ENCODE assay signal across 18 cellular contexts in genomic region chr1:171998711-171999110, GRCh38.
"Had no signal": no experiment of that assay in that cellular context is flagged by ENCODE, and none has a peak within 500 bp of the region (broad histone marks: within the 10 kb centered on the region; RNA-seq: fewer than 3 reads in every experiment).

No MANE protein-coding gene starts in this region.

- H3K4me3 Mint-ChIP-seq: activated B cell treated with CpG ODN at 0.5 μM for 24 hours; memory B cell; nephron; T-helper 1 cell treated with Interleukin-12 subunit alpha and Interleukin-12 subunit beta and Interleukin-4 antibody, amounts not matched to agents 30 μg/mL and 1 μg/mL, for 36 hours; type B pancreatic cell had no signal

- H3K9me3 ChIP-seq: adrenal gland, psoas muscle, right lobe of liver had no signal

- H3K4me1 ChIP-seq: psoas muscle, right lobe of liver had no signal

- H3K9me3 Mint-ChIP-seq: activated B cell treated with CpG ODN at 0.5 μM for 24 hours; memory B cell; nephron; T-helper 1 cell treated with Interleukin-12 subunit alpha and Interleukin-12 subunit beta and Interleukin-4 antibody, amounts not matched to agents 30 μg/mL and 1 μg/mL, for 36 hours; type B pancreatic cell had no signal

- H3K4me3 ChIP-seq: adrenal gland, psoas muscle, right lobe of liver had no signal

- H3K4me1 Mint-ChIP-seq: activated B cell treated with CpG ODN at 0.5 μM for 24 hours had no signal

- H3K27me3 Mint-ChIP-seq: activated B cell treated with CpG ODN at 0.5 μM for 24 hours, memory B cell, type B pancreatic cell had no signal

- H3K27me3 ChIP-seq: adrenal gland, right lobe of liver had no signal

- H3K27ac Mint-ChIP-seq: activated B cell treated with CpG ODN at 0.5 μM for 24 hours; memory B cell; nephron; T-helper 1 cell treated with Interleukin-12 subunit alpha and Interleukin-12 subunit beta and Interleukin-4 antibody, amounts not matched to agents 30 μg/mL and 1 μg/mL, for 36 hours; type B pancreatic cell had no signal

- H3K36me3 Mint-ChIP-seq: memory B cell, type B pancreatic cell had no signal

- H3K27ac ChIP-seq: adrenal gland, psoas muscle, right lobe of liver had no signal

- DNase-seq: activated B cell treated with CpG ODN at 0.5 μM for 24 hours; activated CD4-positive, alpha-beta T cell treated with anti-CD3 and anti-CD28 coated beads, Interleukin-2, amount 50 U/mL, for 1 hour; activated naive CD4-positive, alpha-beta T cell treated with anti-CD3 and anti-CD28 coated beads, Interleukin-2, amount 50 U/mL, for 16 hours; activated T-cell treated with anti-CD3 and anti-CD28 coated beads for 4 hours; adrenal gland; central memory CD4-positive, alpha-beta T cell; cortex of kidney; effector CD8-positive, alpha-beta T cell; psoas muscle; right lobe of liver; stimulated activated CD4-positive, alpha-beta T cell treated with anti-CD3 and anti-CD28 coated beads, Interleukin-2, amount 100 ng/mL, for 24 hours; stimulated activated naive CD4-positive, alpha-beta T cell; substantia nigra had no signal

- ATAC-seq: left lobe of liver, psoas muscle, right lobe of liver had no signal

- H3K36me3 ChIP-seq: adrenal gland, right lobe of liver had no signal
